ENCODE assay signal across 11 cellular contexts in the genomic region with DNA sequence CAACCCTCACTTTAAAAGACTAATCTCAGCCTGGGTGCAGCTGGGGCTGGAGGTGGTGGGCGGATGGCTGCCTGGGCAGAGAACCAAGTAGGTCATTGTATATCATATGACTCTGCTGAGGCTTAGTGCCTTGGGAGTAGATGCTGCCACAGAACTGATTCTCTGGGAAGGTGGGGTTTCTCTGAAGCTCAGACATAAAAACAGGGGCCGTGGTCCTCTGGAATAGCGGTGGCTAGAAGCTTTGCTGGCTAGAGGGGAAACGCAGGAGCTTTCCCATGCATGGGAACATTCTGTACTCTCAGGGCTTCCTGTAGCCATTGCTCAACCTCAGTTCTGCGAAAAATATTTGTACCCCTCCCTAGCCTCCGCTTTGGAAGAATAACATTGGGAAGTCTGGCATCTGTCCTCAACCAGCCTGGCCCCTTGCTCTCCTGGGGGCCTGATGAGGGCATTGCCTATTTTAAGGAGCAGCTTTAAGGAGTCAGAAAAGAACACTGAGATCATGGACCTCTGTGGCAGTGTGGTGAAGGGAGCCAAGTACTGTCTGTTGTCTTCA. TPM values are rescaled to one million over a fixed set of nuclear protein-coding genes. Genes with fewer than 3 reads are reported as not detected.
DNase-seq lines count a peak whose midpoint lies in the region; ATAC-seq and TF ChIP-seq lines count a peak whose summit lies in the region.
"Had no signal": no experiment of that assay in that cellular context is flagged by ENCODE, and none has a peak within 500 bp of the region (broad histone marks: within the 10 kb centered on the region; RNA-seq: fewer than 3 reads in every experiment).

No MANE protein-coding gene starts in this region.

- TF ChIP-seq POLR2A in Peyer's patch (IDR thresholded peaks at IDR 0.05): no peak
- TF ChIP-seq POLR2A in esophagus muscularis mucosa (IDR thresholded peaks at IDR 0.05; ENCODE audit: low read depth): no peak

- H3K4me2 ChIP-seq in trophoblast cell (ENCODE audit: low read length): no peak overlapping the region

- no peak for TF ChIP-seq CTCF in Peyer's patch (IDR thresholded peaks at IDR 0.05)
- no peak for TF ChIP-seq CTCF in esophagus muscularis mucosa (IDR thresholded peaks at IDR 0.05)
- peak in 1 of 2 experiments; percentile 24 for TF ChIP-seq CTCF in tibial artery (IDR thresholded peaks at IDR 0.05)

- H3K36me3 ChIP-seq in Peyer's patch (no peaks in the 10 kb centered on the region), esophagus muscularis mucosa (no peaks in the 10 kb centered on the region), tibial artery (no peaks in the 10 kb centered on the region), trophoblast cell (ENCODE audit: control insufficient read depth in 1 of 2, insufficient read depth in 2 of 2, low read length in 2 of 2) (no peaks in the 10 kb centered on the region)

- H3K4me1 ChIP-seq in Peyer's patch: peaks cover 0 to under 1% (median 0%) of the 10 kb centered on the region in 4 donors
- H3K4me1 ChIP-seq in esophagus muscularis mucosa: peaks cover 24 to 49% (median 39%) of the 10 kb centered on the region in 4 donors
- H3K4me1 ChIP-seq in tibial artery: peaks cover 5 to 80% (median 49%) of the 10 kb centered on the region in 4 donors
- H3K4me1 ChIP-seq in trophoblast cell (ENCODE audit: control insufficient read depth in 1 of 2, insufficient read depth in 2 of 2, low read length in 2 of 2): peaks cover 2 to 3% of the 10 kb centered on the region in 2 experiments

- intact Hi-C loops in esophagus muscularis mucosa (cut with DNase I): no loop called here
- intact Hi-C loops in tibial artery (cut with DNase I; ENCODE audit: low total_unique reads): no loop called here

- H3K79me2 ChIP-seq in trophoblast cell (ENCODE audit: control insufficient read depth, insufficient read depth, low read length, poor library complexity): no peaks in the 10 kb centered on the region

- H3K4me3 ChIP-seq in Peyer's patch (no peak overlapping the region), esophagus muscularis mucosa (no peak overlapping the region), tibial artery (peak overlapping the region in 1 of 2 donors; percentile 15), trophoblast cell (ENCODE audit: low read depth, low read length) (no peak overlapping the region)

- DNase-seq in Peyer's patch (peak in 1 of 3 donors; percentile 61), esophagus muscularis mucosa (ENCODE audit: extremely low spot score) (no peak), myocyte (ENCODE audit: low read depth) (peak; percentile 95), tibial artery (peak; percentile 88 to 96), trophoblast cell (no peak), NCI-H2227 (lab: John Stamatoyannopoulos, UW; ENCODE audit: unreplicated experiment) (no peak)
- DNase-seq: activated CD4-positive, alpha-beta memory T cell treated with anti-CD3 and anti-CD28 coated beads for 36 hours; SHP77 treated with DMSO at 0.1 percent for 48 hours had no signal

- H3K4ac ChIP-seq in trophoblast cell (ENCODE audit: low read depth, low read length): no peak overlapping the region

- 37% methylated on average over 6 of the region's 6 CpGs for WGBS in esophagus muscularis mucosa
- WGBS in trophoblast cell (ENCODE audit: extremely low coverage, insufficient coverage, insufficient read length): no CpG with 5 or more reads among the region's 6 CpGs

- H3K27me3 ChIP-seq in Peyer's patch: no peaks in the 10 kb centered on the region
- H3K27me3 ChIP-seq in esophagus muscularis mucosa: no peaks in the 10 kb centered on the region
- H3K27me3 ChIP-seq in tibial artery: no peaks in the 10 kb centered on the region
- no peaks in the 10 kb centered on the region for H3K27me3 ChIP-seq in trophoblast cell (ENCODE audit: insufficient read depth, low read length)

- no peak overlapping the region for H4K12ac ChIP-seq in trophoblast cell (ENCODE audit: low read depth, low read length)

- no peak overlapping the region for H2AFZ ChIP-seq in trophoblast cell (ENCODE audit: insufficient read depth, low read length, poor library complexity)

- H4K8ac ChIP-seq in trophoblast cell (ENCODE audit: low read depth, low read length): no peak overlapping the region

- peak; percentile 87 for TF ChIP-seq EP300 in esophagus muscularis mucosa (IDR thresholded peaks at IDR 0.05)

- no peak overlapping the region for H3K9ac ChIP-seq in trophoblast cell (ENCODE audit: low read length)

- H3K18ac ChIP-seq in trophoblast cell (ENCODE audit: low read length): no peak overlapping the region

- H3K9me3 ChIP-seq in Peyer's patch: no peaks in the 10 kb centered on the region
- H3K9me3 ChIP-seq in esophagus muscularis mucosa: no peaks in the 10 kb centered on the region
- no peaks in the 10 kb centered on the region for H3K9me3 ChIP-seq in tibial artery
- H3K9me3 ChIP-seq in trophoblast cell (ENCODE audit: insufficient read depth, low read depth, low read length): no peaks in the 10 kb centered on the region

- H3K23ac ChIP-seq in trophoblast cell (ENCODE audit: low read length): no peak overlapping the region

- ATAC-seq in GM18517 (IDR thresholded peaks at IDR 0.05; ENCODE audit: unreplicated experiment): no peak
- ATAC-seq in GM21360 (IDR thresholded peaks at IDR 0.05; ENCODE audit: unreplicated experiment): no peak

- H3K79me1 ChIP-seq in trophoblast cell (ENCODE audit: low read length): no peaks in the 10 kb centered on the region

- H3K14ac ChIP-seq in trophoblast cell (ENCODE audit: low read length): no peak overlapping the region

- H2BK12ac ChIP-seq in trophoblast cell (ENCODE audit: low read length): no peak overlapping the region

- H2BK5ac ChIP-seq in trophoblast cell (ENCODE audit: low read depth, low read length, poor library complexity): no peak overlapping the region

- H2BK120ac ChIP-seq in trophoblast cell (ENCODE audit: insufficient read depth, low read length, poor library complexity): no peak overlapping the region

- no peak overlapping the region for H4K91ac ChIP-seq in trophoblast cell (ENCODE audit: low read depth, low read length)

- peak overlapping the region; percentile 49 to 80 (median 69) for H3K27ac ChIP-seq in Peyer's patch
- H3K27ac ChIP-seq in esophagus muscularis mucosa (replicated peaks in 1 of 4): peak overlapping the region; percentile 66 to 82 (median 77)
- H3K27ac ChIP-seq in tibial artery: peak overlapping the region; percentile 86 to 91
- no peak overlapping the region for H3K27ac ChIP-seq in trophoblast cell (ENCODE audit: low read depth, low read length)

- H2AK5ac ChIP-seq in trophoblast cell (ENCODE audit: low read length): no peak overlapping the region

RNA-seq across cellular contexts. Expression of gene TIMP4, which starts 14.7 kb away (rescaled TPM):
- total RNA-seq in Peyer's patch: 10 to 100 TPM in 1 of 4 donors, 1 to 10 TPM in 3; 3.7 to 22.3 (median 5.0) TPM
- 10 to 100 TPM; 24.1 to 48.0 (median 30.5) TPM for total RNA-seq in esophagus muscularis mucosa
- total RNA-seq in myocyte: 0.42 and 0.62 TPM in 2 replicates
- polyA plus RNA-seq in myocyte (2012): 0.48 TPM
- 9.0 and 10.2 TPM in 2 replicates for polyA plus RNA-seq in trophoblast cell (2013)
- total RNA-seq: mononuclear cell had no signal

Comparison
In these comparisons a context has a peak if more than half of its experiments do, and no peak if none do; other contexts are left out.
1. DNase-seq: peak in myocyte (single experiment) and tibial artery (2 of 2); none in esophagus muscularis mucosa (single experiment), trophoblast cell (0 of 2) and NCI-H2227 (single experiment).